In the genomic region with DNA sequence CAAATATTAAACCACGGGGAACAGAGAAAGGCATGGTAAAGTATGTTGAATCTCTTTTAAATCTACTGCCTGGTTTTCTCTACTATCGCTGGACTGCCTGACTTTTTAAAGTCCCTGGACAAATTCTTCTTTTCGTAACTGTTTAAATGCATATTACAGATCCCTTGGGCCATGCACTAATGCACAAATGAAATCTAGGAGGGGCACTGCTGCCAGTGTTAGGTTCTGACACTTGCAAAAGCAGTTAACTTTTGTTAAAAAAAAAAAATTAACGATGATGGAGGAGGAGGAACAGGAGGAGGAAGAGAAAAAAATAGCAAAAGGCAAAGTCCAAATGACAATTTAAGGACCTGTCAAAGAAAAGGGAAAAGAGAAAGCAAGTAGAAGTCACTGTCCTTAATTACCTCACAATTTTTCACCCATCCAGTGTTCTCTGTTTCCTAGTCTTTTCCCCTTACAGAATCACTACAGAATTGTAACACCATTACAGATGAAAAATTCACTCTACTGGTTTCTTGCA, we compare ENCODE assay signal across 12 cellular contexts.
DNase-seq lines count a peak whose midpoint lies in the region; ATAC-seq lines count a peak whose summit lies in the region.
"Had no signal": no experiment of that assay in that cellular context is flagged by ENCODE, and none has a peak within 500 bp of the region (broad histone marks: within the 10 kb centered on the region; RNA-seq: fewer than 3 reads in every experiment).

No MANE protein-coding gene starts in this region.

- H3K9me3 Mint-ChIP-seq in immature natural killer cell, result no peaks in the 10 kb centered on the region
- peaks cover 0 to 2% of the 10 kb centered on the region in 2 donors for H3K9me3 Mint-ChIP-seq in stimulated activated naive B cell treated with anti-CD40 and anti-IgM and Interleukin-4, amounts not matched to agents 10 μg/mL and 1 μg/mL and 100 μg/mL, for 72 hours

- ATAC-seq in stimulated activated naive B cell treated with anti-CD40 and anti-IgM and Interleukin-4, amounts not matched to agents 10 μg/mL and 1 μg/mL and 100 μg/mL, for 72 hours (replicated peaks), result no peak
- ATAC-seq in HG03432 (IDR thresholded peaks at IDR 0.05; ENCODE audit: unreplicated experiment), result no peak
- no peak for ATAC-seq in HG03571 (IDR thresholded peaks at IDR 0.05; ENCODE audit: unreplicated experiment)
- ATAC-seq: right cardiac atrium had no signal

- H3K4me3 Mint-ChIP-seq in immature natural killer cell, result peak overlapping the region; percentile 10 to 84 (median 46)
- peak overlapping the region; percentile 33 to 43 for H3K4me3 Mint-ChIP-seq in stimulated activated naive B cell treated with anti-CD40 and anti-IgM and Interleukin-4, amounts not matched to agents 10 μg/mL and 1 μg/mL and 100 μg/mL, for 72 hours

- peaks cover 0 to 8% (median under 1%) of the 10 kb centered on the region in 3 donors for H3K36me3 Mint-ChIP-seq in immature natural killer cell
- peaks cover 19 to 43% of the 10 kb centered on the region in 2 donors for H3K36me3 Mint-ChIP-seq in stimulated activated naive B cell treated with anti-CD40 and anti-IgM and Interleukin-4, amounts not matched to agents 10 μg/mL and 1 μg/mL and 100 μg/mL, for 72 hours

- peaks cover 87 to 88% of the 10 kb centered on the region in 2 donors for H3K4me1 Mint-ChIP-seq in immature natural killer cell
- peaks cover 61 to 92% of the 10 kb centered on the region in 2 donors for H3K4me1 Mint-ChIP-seq in stimulated activated naive B cell treated with anti-CD40 and anti-IgM and Interleukin-4, amounts not matched to agents 10 μg/mL and 1 μg/mL and 100 μg/mL, for 72 hours

- H3K27me3 Mint-ChIP-seq in immature natural killer cell (ENCODE audit: low read depth in 3 of 3), result peaks cover 0 to 4% (median 2%) of the 10 kb centered on the region in 3 donors
- no peaks in the 10 kb centered on the region for H3K27me3 Mint-ChIP-seq in stimulated activated naive B cell treated with anti-CD40 and anti-IgM and Interleukin-4, amounts not matched to agents 10 μg/mL and 1 μg/mL and 100 μg/mL, for 72 hours

- H3K27ac Mint-ChIP-seq in immature natural killer cell, result peak overlapping the region; percentile 91 to 92 (median 92)
- H3K27ac Mint-ChIP-seq in stimulated activated naive B cell treated with anti-CD40 and anti-IgM and Interleukin-4, amounts not matched to agents 10 μg/mL and 1 μg/mL and 100 μg/mL, for 72 hours, result peak overlapping the region; percentile 93

- peak; percentile 27 for DNase-seq in GF-D8 (lab: John Stamatoyannopoulos, UW)
- DNase-seq in NOMO-1 (lab: John Stamatoyannopoulos, UW; ENCODE audit: unreplicated experiment in 2 of 2), result peak; percentile 63 to 79
- no peak for DNase-seq in immature natural killer cell
- DNase-seq in stimulated activated naive B cell treated with anti-CD40 and anti-IgM and Interleukin-4, amounts not matched to agents 10 μg/mL and 1 μg/mL and 100 μg/mL, for 72 hours, result no peak
- DNase-seq in NCI-H510A treated with DMSO at 0.1 percent for 48 hours (lab: John Stamatoyannopoulos, UW), result no peak
- DNase-seq: amniotic stem cell, foreskin fibroblast, NCI-H2081, right cardiac atrium, WERI-Rb-1 had no signal

Comparison
In these comparisons a context has a peak if more than half of its experiments do, and no peak if none do; other contexts are left out.
1. DNase-seq: peak in GF-D8 (single experiment) and NOMO-1 (2 of 2); none in immature natural killer cell (0 of 3), stimulated activated naive B cell treated with anti-CD40 and anti-IgM and Interleukin-4, amounts not matched to agents 10 μg/mL and 1 μg/mL and 100 μg/mL, for 72 hours (single experiment) and NCI-H510A treated with DMSO at 0.1 percent for 48 hours (single experiment).